Comparison of ENCODE assay signal across 10 cellular contexts in the genomic region with DNA sequence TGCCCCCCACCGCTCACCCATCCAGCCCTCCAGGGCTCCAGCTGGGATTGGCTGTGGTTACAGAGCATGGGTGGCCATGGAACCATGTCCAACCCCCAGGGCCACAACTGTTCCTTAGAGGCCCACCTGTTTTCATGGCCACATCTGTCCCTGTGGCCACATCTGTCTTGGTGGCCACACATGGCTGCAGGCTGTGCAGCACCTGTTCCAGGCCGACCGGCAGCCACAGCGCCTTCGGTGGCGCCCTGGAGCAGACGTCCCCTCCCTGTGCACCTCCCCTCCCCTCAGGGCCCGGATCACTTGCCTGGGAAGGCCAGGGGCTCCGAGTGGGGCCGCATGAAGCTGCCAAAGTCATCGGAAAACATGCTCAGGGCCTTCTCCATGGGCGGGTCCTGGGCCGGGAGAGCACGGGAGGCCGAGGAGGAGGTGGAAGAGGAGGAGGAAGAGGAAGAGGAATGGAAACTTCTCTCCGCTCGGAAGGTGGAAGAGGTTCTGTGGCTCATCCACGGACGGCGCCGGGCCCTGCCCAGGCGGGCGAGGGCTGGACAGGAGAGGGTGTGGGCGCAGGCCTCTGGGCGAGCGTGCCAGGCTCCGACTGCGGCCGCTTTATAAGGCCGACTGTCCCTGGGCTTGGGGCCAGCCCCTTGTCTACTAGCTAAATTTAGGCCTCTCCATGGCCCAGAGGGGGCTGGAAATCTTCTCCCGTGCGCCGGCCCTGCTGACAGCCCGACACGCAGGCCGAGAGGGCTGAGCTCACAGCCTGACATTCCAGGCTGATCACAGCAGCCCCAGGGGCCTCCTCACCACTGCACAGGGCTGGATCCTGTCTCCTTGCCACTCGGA. TPM values are rescaled to one million over a fixed set of nuclear protein-coding genes. Genes with fewer than 3 reads are reported as not detected.
DNase-seq lines count a peak whose midpoint lies in the region; ATAC-seq, FAIRE-seq and TF ChIP-seq lines count a peak whose summit lies in the region.
"Had no signal": no experiment of that assay in that cellular context is flagged by ENCODE, and none has a peak within 500 bp of the region (broad histone marks: within the 10 kb centered on the region; RNA-seq: fewer than 3 reads in every experiment).

HSPB7 (minus strand) TSS at position 583 of the 843 bp plus-strand sequence; CDS start at position 503, 80 bp downstream.

- H3K36me3 Mint-ChIP-seq in MCF 10A (ENCODE audit: insufficient read depth, unreplicated experiment) = no peaks in the 10 kb centered on the region
- H3K36me3 Mint-ChIP-seq: CD8-positive, alpha-beta T cell had no signal

- H3K36me3 ChIP-seq in mammary epithelial cell (ENCODE audit: insufficient read depth, low read length) (no peaks in the 10 kb centered on the region), esophagus (ENCODE audit: control insufficient read depth in 2 of 2, insufficient read depth in 2 of 2, low read length in 1 of 2) (no peaks in the 10 kb centered on the region), aorta (ENCODE audit: control insufficient read depth in 1 of 2, insufficient read depth in 2 of 2, low read length in 1 of 2) (no peaks in the 10 kb centered on the region)

- H2AFZ ChIP-seq in mammary epithelial cell (ENCODE audit: low read depth, low read length) = no peak within 1 kb of the TSS

- in situ Hi-C loops in mammary epithelial cell (cut with MboI; ENCODE audit: low sequenced_read_pairs in 2 of 2) = no loop called here

- no peaks in the 10 kb centered on the region for H3K9me3 ChIP-seq in mammary epithelial cell (replicated peaks; ENCODE audit: insufficient read depth, low read length)
- no peaks in the 10 kb centered on the region for H3K9me3 ChIP-seq in esophagus (ENCODE audit: control insufficient read depth in 2 of 2, insufficient read depth in 1 of 2, low read depth in 1 of 2, low read length in 1 of 2)
- no peaks in the 10 kb centered on the region for H3K9me3 ChIP-seq in aorta (ENCODE audit: control insufficient read depth, low read length)

- no peaks in the 10 kb centered on the region for H3K79me2 ChIP-seq in mammary epithelial cell (ENCODE audit: insufficient read depth, low read length)

- no peak within 1 kb of the TSS for H3K4me2 ChIP-seq in mammary epithelial cell (ENCODE audit: insufficient read depth, low read depth, low read length)

- dilution Hi-C loops in mammary epithelial cell (cut with HindIII; ENCODE audit: low sequenced_read_pairs) = no loop called here

- H3K27ac ChIP-seq in mammary epithelial cell (ENCODE audit: insufficient read depth, low read depth, low read length) (no peak within 1 kb of the TSS), esophagus (ENCODE audit: low read depth in 2 of 2, low read length in 1 of 2) (peak within 1 kb of the TSS; percentile 77 to 81), aorta (ENCODE audit: low read depth in 1 of 2, low read length in 2 of 2) (peak within 1 kb of the TSS; percentile 98 to 99)

- no peak within 1 kb of the TSS for H3K4me3 Mint-ChIP-seq in MCF 10A (ENCODE audit: unreplicated experiment)
- H3K4me3 Mint-ChIP-seq: CD8-positive, alpha-beta T cell had no signal

- H3K27me3 ChIP-seq in mammary epithelial cell (ENCODE audit: insufficient read depth, low read length) (no peaks in the 10 kb centered on the region), esophagus (ENCODE audit: control insufficient read depth in 1 of 2, insufficient read depth in 2 of 2, low read length in 2 of 2) (no peaks in the 10 kb centered on the region), aorta (ENCODE audit: control insufficient read depth in 1 of 2, insufficient read depth in 2 of 2, low read length in 1 of 2) (no peaks in the 10 kb centered on the region)

- H3K4me1 Mint-ChIP-seq in MCF 10A (ENCODE audit: insufficient read depth, unreplicated experiment) = peaks cover 19% of the 10 kb centered on the region

- TF ChIP-seq CTCF in MCF 10A (IDR thresholded peaks at IDR 0.05; ENCODE audit: unreplicated experiment) (no peak), mammary epithelial cell (conservative IDR thresholded peaks at IDR 0.05 in 1 of 2, IDR thresholded peaks at IDR 0.05 in 1 of 2; ENCODE audit: extremely low read depth in 1 of 2, insufficient read depth in 1 of 2, low read depth in 1 of 2, low read length in 2 of 2) (no peak), D721Med (IDR thresholded peaks at IDR 0.05; ENCODE audit: insufficient read depth, missing control alignments) (no peak)

- peaks cover 16% of the 10 kb centered on the region for H3K4me1 ChIP-seq in mammary epithelial cell (ENCODE audit: insufficient read depth, low read length)
- peaks cover 0 to 8% of the 10 kb centered on the region in 2 donors for H3K4me1 ChIP-seq in esophagus (ENCODE audit: control insufficient read depth in 2 of 2, insufficient read depth in 2 of 2, low read length in 1 of 2)
- H3K4me1 ChIP-seq in aorta (ENCODE audit: control insufficient read depth in 1 of 2, insufficient read depth in 2 of 2, low read length in 2 of 2) = peaks cover 0 to 2% of the 10 kb centered on the region in 2 donors

- DNase-seq in MCF 10A (ENCODE audit: unreplicated experiment) (no peak), mammary epithelial cell (no peak), mucosa of gallbladder (ENCODE audit: low spot score) (peak; percentile 80), aorta (peak; percentile 94 to 96), D721Med (ENCODE audit: insufficient read length, low spot score) (no peak), SW480 (ENCODE audit: low spot score) (no peak), NCI-H1694 (lab: John Stamatoyannopoulos, UW) (no peak)
- DNase-seq: CD8-positive, alpha-beta T cell had no signal

- BruUV-seq in MCF 10A (replicated peaks; lab: Mats Ljungman, UMichigan) (no TSS peak), mammary epithelial cell (replicated peaks; lab: Mats Ljungman, UMichigan) (no TSS peak)

- H3K27ac Mint-ChIP-seq in MCF 10A (ENCODE audit: low read depth, unreplicated experiment) = peak within 1 kb of the TSS; percentile 67
- H3K27ac Mint-ChIP-seq: CD8-positive, alpha-beta T cell had no signal

- intact Hi-C loops in MCF 10A (cut with micrococcal nuclease) = no loop called here
- intact Hi-C loops in mammary epithelial cell (cut with micrococcal nuclease) = no loop called here
- intact Hi-C loops in aorta (cut with DNase I) = no loop called here

- peak; percentile 77 for ATAC-seq in aorta (ENCODE audit: low FRiP score)
- ATAC-seq: CD8-positive, alpha-beta T cell had no signal

- no peaks in the 10 kb centered on the region for H3K27me3 Mint-ChIP-seq in MCF 10A (ENCODE audit: insufficient read depth, unreplicated experiment)

- POLR2A ChIA-PET in MCF 10A (lab: Yijun Ruan, JAX) = interaction anchor here (0.5 kb wide), 1 partner anchor 1306 kb away, joined by 3 read pairs; no protein-coding TSS in a partner anchor

- FAIRE-seq in D721Med (lab: Jason Lieb, UNC) = no peak
- FAIRE-seq: TTC549 had no signal

- H3K9ac ChIP-seq in mammary epithelial cell (ENCODE audit: insufficient read depth, low read length) = no peak within 1 kb of the TSS

- no peak within 1 kb of the TSS for H3K4me3 ChIP-seq in mammary epithelial cell (replicated peaks in 1 of 3; ENCODE audit: insufficient read depth in 1 of 3, low read depth in 2 of 3, low read length in 3 of 3)
- H3K4me3 ChIP-seq in esophagus (ENCODE audit: low read depth in 1 of 2, low read length in 2 of 2) = peak within 1 kb of the TSS; percentile 9 to 26
- H3K4me3 ChIP-seq in aorta (ENCODE audit: low read length in 2 of 2) = peak within 1 kb of the TSS; percentile 68 to 77

- no peaks in the 10 kb centered on the region for H3K9me3 Mint-ChIP-seq in MCF 10A (ENCODE audit: unreplicated experiment)
- H3K9me3 Mint-ChIP-seq: CD8-positive, alpha-beta T cell had no signal

- H4K20me1 ChIP-seq in mammary epithelial cell (ENCODE audit: insufficient read depth, low read length) = no peaks in the 10 kb centered on the region

- CTCF ChIA-PET in MCF 10A (lab: Yijun Ruan, JAX) (interaction anchor here (0.5 to 1.1 kb wide), 3 partner anchors 8 to 120 kb away, joined by 3 to 4 read pairs (median 4); no protein-coding TSS in a partner anchor), mammary epithelial cell (lab: Charles Lee; ENCODE audit: low non-redundant PET) (no interaction called here)

- 45% methylated on average over 18 of the region's 37 CpGs for WGBS in mammary epithelial cell (ENCODE audit: low coverage, missing lambda C conversion rate)
- WGBS in esophagus, 2 donors = 27 to 44% methylated on average over 35 to 37 of the region's 37 CpGs
- 5% methylated on average over 37 of the region's 37 CpGs for WGBS in aorta, 2 donors

RNA-seq across cellular contexts. Expression of gene HSPB7, which starts in this region (rescaled TPM):
- total RNA-seq in MCF 10A (2022) (not detected in 2 replicates), mammary epithelial cell (under 1 TPM in 1 of 2 donors, not detected in 1; 0.17 TPM), mucosa of gallbladder (187 TPM), aorta (100 to 1,000 TPM; 313 to 802 TPM)
- polyA plus RNA-seq in mammary epithelial cell (not detected), esophagus (10 to 100 TPM in 1 of 2 donors, 1 to 10 TPM in 1; 6.6 to 21.7 TPM), aorta (100 to 1,000 TPM; 128 to 338 TPM)
- not detected for polyA minus RNA-seq in mammary epithelial cell
- total RNA-seq: CD8-positive, alpha-beta T cell had no signal

Comparison
In these comparisons a context has a peak if more than half of its experiments do, and no peak if none do; other contexts are left out.
1. RNA of gene HSPB7 (total RNA-seq): 313 to 802 TPM in aorta and 187 TPM in mucosa of gallbladder (single experiment); 0.17 TPM in mammary epithelial cell and not detected in MCF 10A; every median in the first group is over 100 times any median in the second.
2. DNase-seq: peak in mucosa of gallbladder (single experiment) and aorta (2 of 2); none in MCF 10A (single experiment), mammary epithelial cell (single experiment), D721Med (single experiment), SW480 (single experiment) and NCI-H1694 (single experiment).
3. H3K4me3 ChIP-seq: peak in esophagus (2 of 2) and aorta (2 of 2); none in mammary epithelial cell (0 of 3).